18 cellular contexts compared by ENCODE assay signal in the genomic region with DNA sequence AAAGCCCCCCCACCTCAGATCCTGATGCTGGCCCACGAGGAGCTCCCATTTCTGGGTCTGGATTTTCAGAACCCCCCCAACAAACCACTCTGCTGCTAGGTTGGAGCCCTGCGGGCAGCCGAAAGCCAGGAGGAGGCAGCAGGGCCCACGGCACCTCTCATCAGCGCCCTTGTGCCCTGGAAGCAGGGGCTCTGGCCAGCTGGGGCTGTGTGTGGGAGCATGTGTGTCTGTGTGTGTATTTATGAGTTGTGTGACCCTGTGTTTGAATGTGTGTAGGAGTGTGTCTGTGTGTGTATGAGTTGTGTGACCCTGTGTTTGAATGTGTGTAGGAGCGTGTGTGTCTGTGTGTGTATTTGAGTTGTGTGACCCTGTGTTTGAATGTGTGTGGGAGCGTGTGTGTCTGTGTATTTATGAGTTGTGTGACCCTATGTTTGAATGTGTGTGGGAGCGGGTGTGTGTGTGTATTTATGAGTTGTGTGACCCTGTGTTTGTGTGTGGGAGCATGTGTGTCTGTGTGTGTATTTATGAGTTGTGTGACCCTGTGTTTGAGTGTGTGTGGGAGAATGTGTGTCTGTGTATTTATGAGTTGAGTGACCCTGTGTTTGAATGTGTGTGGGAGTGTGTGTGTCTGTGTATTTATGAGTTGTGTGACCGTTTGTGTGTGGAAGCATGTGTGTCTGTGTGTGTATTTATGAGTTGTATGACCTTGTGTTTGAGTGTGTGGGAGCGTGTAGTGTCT. TPM values are rescaled to one million over a fixed set of nuclear protein-coding genes. Genes with fewer than 3 reads are reported as not detected.
A peak's percentile ranks its signal among the peaks of the same experiment; 100 is the strongest.
DNase-seq lines count a peak whose midpoint lies in the region; ATAC-seq, FAIRE-seq and TF ChIP-seq lines count a peak whose summit lies in the region.
"Had no signal": no experiment of that assay in that cellular context is flagged by ENCODE, and none has a peak within 500 bp of the region (broad histone marks: within the 10 kb centered on the region; RNA-seq: fewer than 3 reads in every experiment).

No MANE protein-coding gene starts in this region.

- CTCF ChIA-PET in K562 (lab: Yijun Ruan, JAX; ENCODE audit: low intra/inter-chr PET ratio) = interaction anchor here (0.6 to 1.5 kb wide), 2 partner anchors 36 to 37 kb away, joined by 3 to 16 read pairs; no protein-coding TSS in a partner anchor

- H3K4me3 ChIP-seq in CD4-positive, CD25-positive, alpha-beta regulatory T cell (ENCODE audit: low read depth, low read length) = no peak overlapping the region
- no peak overlapping the region for H3K4me3 ChIP-seq in GM23338
- no peak overlapping the region for H3K4me3 ChIP-seq in K562

- no peaks in the 10 kb centered on the region for H3K36me3 ChIP-seq in CD4-positive, CD25-positive, alpha-beta regulatory T cell (ENCODE audit: control insufficient read depth, insufficient read depth, low read length)
- H3K36me3 ChIP-seq in GM23338 (ENCODE audit: insufficient read depth) (no peaks in the 10 kb centered on the region), K562 (ENCODE audit: control insufficient read depth, insufficient read depth, low read length) (no peaks in the 10 kb centered on the region)
- H3K36me3 ChIP-seq: thoracic aorta had no signal

- intact Hi-C loops in K562 (cut with micrococcal nuclease) = no loop called here

- H3K4me3 Mint-ChIP-seq in CD4-positive, CD25-positive, alpha-beta regulatory T cell = peak overlapping the region in 3 of 4 donors; percentile 41 to 84 (median 70)
- H3K4me3 Mint-ChIP-seq in GM23338 = peak overlapping the region; percentile 23; the same call in 1 of the 3 replicates
- H3K4me3 Mint-ChIP-seq in natural killer cell treated with Interleukin-12 subunit alpha and Interleukin-12 subunit beta and Interleukin-15 and Interleukin-18, amount 100 ng/mL, for 72 hours = peak overlapping the region; percentile 32

- peak overlapping the region in 1 of 3 donors; percentile 54 for H3K27ac Mint-ChIP-seq in CD4-positive, CD25-positive, alpha-beta regulatory T cell
- no peak overlapping the region for H3K27ac Mint-ChIP-seq in GM23338
- H3K27ac Mint-ChIP-seq in natural killer cell treated with Interleukin-12 subunit alpha and Interleukin-12 subunit beta and Interleukin-15 and Interleukin-18, amount 100 ng/mL, for 72 hours = peak overlapping the region in 1 of 2 donors; percentile 0
- H3K27ac Mint-ChIP-seq: activated T-cell treated with anti-CD3 and anti-CD28 coated beads, Interleukin-2, amount 50 U/mL, for 72 hours had no signal

- TF ChIP-seq POLR2A in K562 (conservative IDR thresholded peaks at IDR 0.05) = no peak

- peaks cover 12% of the 10 kb centered on the region; the same call in 1 of the 2 replicates for H3F3A ChIP-seq in GM23338 (replicated peaks; ENCODE audit: low read depth)

- no peaks in the 10 kb centered on the region for H3K36me3 Mint-ChIP-seq in CD4-positive, CD25-positive, alpha-beta regulatory T cell
- H3K36me3 Mint-ChIP-seq in GM23338 (ENCODE audit: low read depth) = no peaks in the 10 kb centered on the region; the same call in 2 of the 3 replicates
- no peaks in the 10 kb centered on the region for H3K36me3 Mint-ChIP-seq in natural killer cell treated with Interleukin-12 subunit alpha and Interleukin-12 subunit beta and Interleukin-15 and Interleukin-18, amount 100 ng/mL, for 72 hours

- peaks cover 5% of the 10 kb centered on the region for H3K27me3 ChIP-seq in CD4-positive, CD25-positive, alpha-beta regulatory T cell (ENCODE audit: control insufficient read depth, insufficient read depth, low read length)
- peaks cover 28% of the 10 kb centered on the region for H3K27me3 ChIP-seq in GM23338 (ENCODE audit: insufficient read depth)
- H3K27me3 ChIP-seq in K562 (ENCODE audit: control insufficient read depth in 2 of 2, insufficient read depth in 2 of 2, low read length in 2 of 2) = peaks cover 27 to 94% of the 10 kb centered on the region in 2 experiments

- no TSS peak for BruUV-seq in K562 (replicated peaks; lab: Mats Ljungman, UMichigan)

- H3K79me2 ChIP-seq in GM23338 (replicated peaks; ENCODE audit: insufficient read depth) = no peaks in the 10 kb centered on the region
- H3K79me2 ChIP-seq in K562 (ENCODE audit: control insufficient read depth, insufficient read depth, low read length) = no peaks in the 10 kb centered on the region

- no peak overlapping the region for H3K27ac ChIP-seq in CD4-positive, CD25-positive, alpha-beta regulatory T cell (ENCODE audit: insufficient read depth, low read length, poor library complexity, severe bottlenecking)
- H3K27ac ChIP-seq in GM23338 (ENCODE audit: low read depth) = no peak overlapping the region
- no peak overlapping the region for H3K27ac ChIP-seq in K562 (ENCODE audit: extremely low read depth, low read depth, low read length)
- H3K27ac ChIP-seq: thoracic aorta had no signal

- no peak overlapping the region for H3K9ac ChIP-seq in K562 (ENCODE audit: insufficient read depth in 1 of 2, low read depth in 2 of 2, low read length in 2 of 2)

- peak; percentile 84 for FAIRE-seq in K562 (lab: Jason Lieb, UNC)
- FAIRE-seq: endometrium, RCC 7860 had no signal

- in situ Hi-C loops in K562 (cut with MboI) = no loop called here

- H3K4me1 Mint-ChIP-seq in CD4-positive, CD25-positive, alpha-beta regulatory T cell = peaks cover 10 to 26% (median 19%) of the 10 kb centered on the region in 4 donors
- H3K4me1 Mint-ChIP-seq in GM23338 = peaks cover 37% of the 10 kb centered on the region
- peaks cover 11 to 15% of the 10 kb centered on the region in 2 donors for H3K4me1 Mint-ChIP-seq in natural killer cell treated with Interleukin-12 subunit alpha and Interleukin-12 subunit beta and Interleukin-15 and Interleukin-18, amount 100 ng/mL, for 72 hours (ENCODE audit: low read depth in 2 of 2)

- TF ChIP-seq RAD21 in K562 (CRISPR knock-in tag; conservative IDR thresholded peaks at IDR 0.05 in 1 of 2, IDR thresholded peaks at IDR 0.05 in 1 of 2) = no peak

- no peaks in the 10 kb centered on the region for H3K9me1 ChIP-seq in K562 (ENCODE audit: control insufficient read depth, insufficient read depth, low read length)

- no peak for ATAC-seq in CD4-positive, CD25-positive, alpha-beta regulatory T cell (ENCODE audit: low read depth in 2 of 2)
- no peak for ATAC-seq in GM23338
- no peak for ATAC-seq in K562
- no peak for ATAC-seq in natural killer cell treated with Interleukin-12 subunit alpha and Interleukin-12 subunit beta and Interleukin-15 and Interleukin-18, amount 100 ng/mL, for 72 hours
- ATAC-seq in HG03521 (IDR thresholded peaks at IDR 0.05; ENCODE audit: unreplicated experiment) = no peak

- peaks cover 33% of the 10 kb centered on the region for H3K27me3 Mint-ChIP-seq in CD4-positive, CD25-positive, alpha-beta regulatory T cell
- H3K27me3 Mint-ChIP-seq in GM23338 (ENCODE audit: insufficient read depth, low read depth, poor library complexity) = peaks cover 55% of the 10 kb centered on the region
- peaks cover 18 to 30% of the 10 kb centered on the region in 2 donors for H3K27me3 Mint-ChIP-seq in natural killer cell treated with Interleukin-12 subunit alpha and Interleukin-12 subunit beta and Interleukin-15 and Interleukin-18, amount 100 ng/mL, for 72 hours

- POLR2A ChIA-PET in K562 (lab: Yijun Ruan, JAX) = interaction anchor here (0.6 to 1.0 kb wide), 4 partner anchors 9 to 46 kb away, joined by 3 to 5 read pairs (median 4); no protein-coding TSS in a partner anchor

- TF ChIP-seq CTCF in GM23338 (conservative IDR thresholded peaks at IDR 0.05; ENCODE audit: low read depth in 2 of 2) (no peak), K562 (IDR thresholded peaks at IDR 0.05 in 2 of 3, conservative IDR thresholded peaks at IDR 0.05 in 1 of 3; ENCODE audit: insufficient read depth in 2 of 3, low read depth in 1 of 3, low read length in 3 of 3) (no peak), GM10266 (IDR thresholded peaks at IDR 0.05; ENCODE audit: control insufficient read depth, insufficient read depth, low read depth, missing control alignments) (no peak)

- WGBS in K562 (ENCODE audit: insufficient coverage, low coverage, missing lambda C conversion rate) = 25% methylated on average over 10 of the region's 10 CpGs

- no peak for TF ChIP-seq EP300 in K562 (IDR thresholded peaks at IDR 0.05; ENCODE audit: low read length)

- H2AFZ ChIP-seq in GM23338 (no peak overlapping the region), K562 (ENCODE audit: low read depth, low read length) (no peak overlapping the region)

- H3K9me3 Mint-ChIP-seq in CD4-positive, CD25-positive, alpha-beta regulatory T cell = no peaks in the 10 kb centered on the region
- peaks cover 2% of the 10 kb centered on the region; the same call in 2 of the 3 replicates for H3K9me3 Mint-ChIP-seq in GM23338
- H3K9me3 Mint-ChIP-seq in natural killer cell treated with Interleukin-12 subunit alpha and Interleukin-12 subunit beta and Interleukin-15 and Interleukin-18, amount 100 ng/mL, for 72 hours = no peaks in the 10 kb centered on the region
- H3K9me3 Mint-ChIP-seq: activated T-cell treated with anti-CD3 and anti-CD28 coated beads, Interleukin-2, amount 50 U/mL, for 72 hours had no signal

- H3K9me2 ChIP-seq in GM23338 (ENCODE audit: insufficient read depth) = no peaks in the 10 kb centered on the region

- no peak overlapping the region for H3K4me2 ChIP-seq in GM23338
- no peak overlapping the region for H3K4me2 ChIP-seq in K562 (ENCODE audit: insufficient read depth, low read length)

- H4K20me1 ChIP-seq in GM23338 (replicated peaks; ENCODE audit: insufficient read depth) = no peaks in the 10 kb centered on the region
- no peaks in the 10 kb centered on the region; the same call in 1 of the 2 replicates for H4K20me1 ChIP-seq in K562 (replicated peaks; ENCODE audit: control insufficient read depth, insufficient read depth, low read length)

- H3K4me1 ChIP-seq in CD4-positive, CD25-positive, alpha-beta regulatory T cell (ENCODE audit: control insufficient read depth, insufficient read depth, low read length, poor library complexity, severe bottlenecking) = peaks cover 13% of the 10 kb centered on the region
- H3K4me1 ChIP-seq in GM23338 (ENCODE audit: insufficient read depth) (peaks cover 33% of the 10 kb centered on the region), K562 (replicated peaks in 1 of 2; ENCODE audit: control insufficient read depth in 2 of 2, insufficient read depth in 2 of 2, low read length in 2 of 2) (peaks cover 0 to 41% of the 10 kb centered on the region in 2 experiments; a peak in 3 of 5 replicates)

- H3K9me3 ChIP-seq in CD4-positive, CD25-positive, alpha-beta regulatory T cell (ENCODE audit: control insufficient read depth in 2 of 2, low read length in 2 of 2) = no peaks in the 10 kb centered on the region
- no peaks in the 10 kb centered on the region for H3K9me3 ChIP-seq in K562 (replicated peaks; ENCODE audit: control insufficient read depth, insufficient read depth, low read depth, low read length)
- H3K9me3 ChIP-seq: thoracic aorta had no signal

- no peak for DNase-seq in CD4-positive, CD25-positive, alpha-beta regulatory T cell
- DNase-seq in GM23338 (ENCODE audit: low spot score) = no peak
- DNase-seq in K562 (ENCODE audit: extremely low read depth in 1 of 4, low spot score in 3 of 4) = no peak
- no peak for DNase-seq in natural killer cell treated with Interleukin-12 subunit alpha and Interleukin-12 subunit beta and Interleukin-15 and Interleukin-18, amount 100 ng/mL, for 72 hours (ENCODE audit: low spot score)
- DNase-seq in NCI-H1105 treated with DMSO at 0.1 percent for 48 hours (lab: John Stamatoyannopoulos, UW) = no peak
- no peak for DNase-seq in islet precursor cell
- DNase-seq in GM10266 (ENCODE audit: extremely low spot score) = no peak
- DNase-seq: cortex of kidney had no signal

RNA-seq across cellular contexts. Expression of a gene that starts 18.9 kb away (rescaled TPM):
- total RNA-seq in CD4-positive, CD25-positive, alpha-beta regulatory T cell = 4.1 TPM
- polyA plus RNA-seq in CD4-positive, CD25-positive, alpha-beta regulatory T cell = under 1 TPM in 3 of 4 donors, not detected in 1; 0.06 to 0.34 (median 0.32) TPM
- 24.2 and 32.0 TPM in 2 replicates for total RNA-seq in GM23338 (2014; rRNA removed; shearing (Covaris generic))
- 36.1 and 39.3 TPM in 2 replicates for polyA plus RNA-seq in GM23338 (2016; fragmentation: Nextera tagmentation; extraction: Ambion mirVana)
- total RNA-seq in K562 (2011; cell fraction: chromatin; rRNA removed; ENCODE audit: low replicate concordance) = not detected in 2 replicates
- total RNA-seq in K562 (2011; cell fraction: nucleolus; rRNA removed) = 0.13 TPM in 1 of 2 replicates, not detected in the other
- total RNA-seq in K562 (2011; cell fraction: nucleoplasm; rRNA removed) = 0.15 TPM in 1 of 2 replicates, not detected in the other
- not detected in 2 replicates for total RNA-seq in K562 (2014; rRNA removed)
- total RNA-seq in K562 (2014; rRNA removed; fragmentation: Illumina TruSeq; extraction: Trizol) = not detected in 2 replicates
- not detected in 2 replicates for total RNA-seq in K562 (2015; rRNA removed; fragmentation: Illumina TruSeq; extraction: Trizol)
- 0.27 and 0.31 TPM in 2 replicates for total RNA-seq in K562 (2021)
- polyA plus RNA-seq in K562 (2011; rRNA removed) = not detected in 2 replicates
- polyA plus RNA-seq in K562 (2011; cell fraction: cytosol; rRNA removed) = 0.03 TPM in 1 of 2 replicates, not detected in the other
- 0.06 and 0.10 TPM in 2 replicates for polyA plus RNA-seq in K562 (2011; cell fraction: nucleus; rRNA removed)
- polyA plus RNA-seq in K562 (2012) = 0.03 TPM in 1 of 2 replicates, not detected in the other
- polyA plus RNA-seq in K562 (2014; fragmentation: Illumina TruSeq; extraction: Trizol) = not detected in 2 replicates
- not detected for polyA plus RNA-seq in K562 (2014; fragmentation: Nextera tagmentation; extraction: Ambion mirVana)
- polyA plus RNA-seq in K562 (2014; rRNA removed) = 0.04 and 0.05 TPM in 2 replicates
- polyA minus RNA-seq in K562 (2011; rRNA and poly(A)+ RNA removed) = not detected in 2 replicates
- polyA minus RNA-seq in K562 (2011; cell fraction: cytosol; rRNA and poly(A)+ RNA removed) = not detected in 2 replicates
- polyA minus RNA-seq in K562 (2011; cell fraction: nucleus; rRNA and poly(A)+ RNA removed) = not detected in 2 replicates
- 100 to 1,000 TPM in 1 of 2 donors, 10 to 100 TPM in 1; 34.9 to 100 TPM for total RNA-seq in natural killer cell treated with Interleukin-12 subunit alpha and Interleukin-12 subunit beta and Interleukin-15 and Interleukin-18, amount 100 ng/mL, for 72 hours

RNA-seq across cellular contexts. Expression of a gene that starts 33.4 kb away (rescaled TPM):
- 31.9 TPM for total RNA-seq in CD4-positive, CD25-positive, alpha-beta regulatory T cell
- 10 to 100 TPM; 15.5 to 19.9 (median 17.0) TPM for polyA plus RNA-seq in CD4-positive, CD25-positive, alpha-beta regulatory T cell
- 102 and 106 TPM in 2 replicates for total RNA-seq in GM23338 (2014; rRNA removed; shearing (Covaris generic))
- polyA plus RNA-seq in GM23338 (2016; fragmentation: Nextera tagmentation; extraction: Ambion mirVana) = 41.7 and 41.8 TPM in 2 replicates
- 26.6 and 28.0 TPM in 2 replicates for total RNA-seq in K562 (2011; cell fraction: chromatin; rRNA removed; ENCODE audit: low replicate concordance)
- total RNA-seq in K562 (2011; cell fraction: nucleolus; rRNA removed) = 15.2 and 19.5 TPM in 2 replicates
- total RNA-seq in K562 (2011; cell fraction: nucleoplasm; rRNA removed) = 23.8 and 32.1 TPM in 2 replicates
- 22.2 and 26.0 TPM in 2 replicates for total RNA-seq in K562 (2014; rRNA removed)
- 21.8 and 23.4 TPM in 2 replicates for total RNA-seq in K562 (2014; rRNA removed; fragmentation: Illumina TruSeq; extraction: Trizol)
- total RNA-seq in K562 (2015; rRNA removed; fragmentation: Illumina TruSeq; extraction: Trizol) = 22.4 and 23.0 TPM in 2 replicates
- 29.0 and 31.6 TPM in 2 replicates for total RNA-seq in K562 (2021)
- polyA plus RNA-seq in K562 (2011; rRNA removed) = 24.6 and 26.3 TPM in 2 replicates
- 20.8 and 25.4 TPM in 2 replicates for polyA plus RNA-seq in K562 (2011; cell fraction: cytosol; rRNA removed)
- polyA plus RNA-seq in K562 (2011; cell fraction: nucleus; rRNA removed) = 19.8 and 21.7 TPM in 2 replicates
- 21.3 and 23.2 TPM in 2 replicates for polyA plus RNA-seq in K562 (2012)
- polyA plus RNA-seq in K562 (2014; fragmentation: Illumina TruSeq; extraction: Trizol) = 22.2 TPM in 2 replicates
- polyA plus RNA-seq in K562 (2014; fragmentation: Nextera tagmentation; extraction: Ambion mirVana) = 10 to 100 TPM in 1 of 2 experiments, 1 to 10 TPM in 1; 7.5 to 12.9 TPM
- 24.9 and 25.7 TPM in 2 replicates for polyA plus RNA-seq in K562 (2014; rRNA removed)
- polyA minus RNA-seq in K562 (2011; rRNA and poly(A)+ RNA removed) = 31.4 and 32.6 TPM in 2 replicates
- polyA minus RNA-seq in K562 (2011; cell fraction: cytosol; rRNA and poly(A)+ RNA removed) = 15.6 and 17.0 TPM in 2 replicates
- polyA minus RNA-seq in K562 (2011; cell fraction: nucleus; rRNA and poly(A)+ RNA removed) = 6.1 and 10.0 TPM in 2 replicates
- 10 to 100 TPM; 34.9 to 35.5 TPM for total RNA-seq in natural killer cell treated with Interleukin-12 subunit alpha and Interleukin-12 subunit beta and Interleukin-15 and Interleukin-18, amount 100 ng/mL, for 72 hours

RNA-seq across cellular contexts. Expression of a gene that starts 35.4 kb away (rescaled TPM):
- total RNA-seq in CD4-positive, CD25-positive, alpha-beta regulatory T cell = not detected
- not detected for polyA plus RNA-seq in CD4-positive, CD25-positive, alpha-beta regulatory T cell
- 5.0 and 6.6 TPM in 2 replicates for total RNA-seq in GM23338 (2014; rRNA removed; shearing (Covaris generic))
- 0.52 TPM in 2 replicates for polyA plus RNA-seq in GM23338 (2016; fragmentation: Nextera tagmentation; extraction: Ambion mirVana)
- total RNA-seq in K562 (2011; cell fraction: chromatin; rRNA removed; ENCODE audit: low replicate concordance) = not detected in 2 replicates
- not detected in 2 replicates for total RNA-seq in K562 (2011; cell fraction: nucleolus; rRNA removed)
- total RNA-seq in K562 (2011; cell fraction: nucleoplasm; rRNA removed) = not detected in 2 replicates
- not detected in 2 replicates for total RNA-seq in K562 (2014; rRNA removed)
- total RNA-seq in K562 (2014; rRNA removed; fragmentation: Illumina TruSeq; extraction: Trizol) = not detected in 2 replicates
- not detected in 2 replicates for total RNA-seq in K562 (2015; rRNA removed; fragmentation: Illumina TruSeq; extraction: Trizol)
- total RNA-seq in K562 (2021) = not detected in 2 replicates
- polyA plus RNA-seq in K562 (2011; rRNA removed) = not detected in 2 replicates
- not detected in 2 replicates for polyA plus RNA-seq in K562 (2011; cell fraction: cytosol; rRNA removed)
- polyA plus RNA-seq in K562 (2011; cell fraction: nucleus; rRNA removed) = not detected in 2 replicates
- polyA plus RNA-seq in K562 (2012) = not detected in 2 replicates
- polyA plus RNA-seq in K562 (2014; fragmentation: Illumina TruSeq; extraction: Trizol) = not detected in 2 replicates
- not detected for polyA plus RNA-seq in K562 (2014; fragmentation: Nextera tagmentation; extraction: Ambion mirVana)
- polyA plus RNA-seq in K562 (2014; rRNA removed) = not detected in 2 replicates
- not detected in 2 replicates for polyA minus RNA-seq in K562 (2011; rRNA and poly(A)+ RNA removed)
- polyA minus RNA-seq in K562 (2011; cell fraction: cytosol; rRNA and poly(A)+ RNA removed) = not detected in 2 replicates
- not detected in 2 replicates for polyA minus RNA-seq in K562 (2011; cell fraction: nucleus; rRNA and poly(A)+ RNA removed)
- not detected for total RNA-seq in natural killer cell treated with Interleukin-12 subunit alpha and Interleukin-12 subunit beta and Interleukin-15 and Interleukin-18, amount 100 ng/mL, for 72 hours
- total RNA-seq: activated T-cell treated with anti-CD3 and anti-CD28 coated beads, Interleukin-2, amount 50 U/mL, for 72 hours; MCF 10A; occipital lobe; right cardiac atrium; thoracic aorta had no signal
- polyA plus RNA-seq: adipose tissue, CD14-positive monocyte, right cardiac atrium had no signal

RNA-seq across cellular contexts. Expression of a gene that starts 45.1 kb away (rescaled TPM):
- 80.8 TPM for total RNA-seq in CD4-positive, CD25-positive, alpha-beta regulatory T cell
- 10 to 100 TPM; 30.9 to 47.8 (median 38.2) TPM for polyA plus RNA-seq in CD4-positive, CD25-positive, alpha-beta regulatory T cell
- 147 and 162 TPM in 2 replicates for total RNA-seq in GM23338 (2014; rRNA removed; shearing (Covaris generic))
- polyA plus RNA-seq in GM23338 (2016; fragmentation: Nextera tagmentation; extraction: Ambion mirVana) (61.5 and 72.4 TPM in 2 replicates), K562 (2011; rRNA removed) (40.5 and 50.2 TPM in 2 replicates), K562 (2014; fragmentation: Illumina TruSeq; extraction: Trizol) (37.4 and 37.9 TPM in 2 replicates), K562 (2014; fragmentation: Nextera tagmentation; extraction: Ambion mirVana) (1 to 10 TPM; 4.4 to 4.8 TPM), K562 (2014; rRNA removed) (44.3 and 46.8 TPM in 2 replicates)
- 117 and 149 TPM in 2 replicates for total RNA-seq in K562 (2011; cell fraction: chromatin; rRNA removed; ENCODE audit: low replicate concordance)
- total RNA-seq in K562 (2011; cell fraction: nucleolus; rRNA removed) = 70.2 and 72.0 TPM in 2 replicates
- total RNA-seq in K562 (2011; cell fraction: nucleoplasm; rRNA removed) = 82.5 and 92.1 TPM in 2 replicates
- total RNA-seq in K562 (2014; rRNA removed) (31.2 and 36.7 TPM in 2 replicates), K562 (2014; rRNA removed; fragmentation: Illumina TruSeq; extraction: Trizol) (22.2 and 23.4 TPM in 2 replicates), K562 (2015; rRNA removed; fragmentation: Illumina TruSeq; extraction: Trizol) (26.8 and 27.1 TPM in 2 replicates), K562 (2021) (38.2 and 43.6 TPM in 2 replicates)
- 31.2 and 58.5 TPM in 2 replicates for polyA plus RNA-seq in K562 (2011; cell fraction: cytosol; rRNA removed)
- 256 and 286 TPM in 2 replicates for polyA plus RNA-seq in K562 (2011; cell fraction: nucleus; rRNA removed)
- 23.7 and 36.2 TPM in 2 replicates for polyA plus RNA-seq in K562 (2012)
- polyA minus RNA-seq in K562 (2011; rRNA and poly(A)+ RNA removed) = 32.2 and 34.2 TPM in 2 replicates
- 13.9 and 15.7 TPM in 2 replicates for polyA minus RNA-seq in K562 (2011; cell fraction: cytosol; rRNA and poly(A)+ RNA removed)
- 35.7 and 49.3 TPM in 2 replicates for polyA minus RNA-seq in K562 (2011; cell fraction: nucleus; rRNA and poly(A)+ RNA removed)
- total RNA-seq in natural killer cell treated with Interleukin-12 subunit alpha and Interleukin-12 subunit beta and Interleukin-15 and Interleukin-18, amount 100 ng/mL, for 72 hours = 10 to 100 TPM; 57.6 to 81.1 TPM
